Comparison of ENCODE assay signal across 29 cellular contexts in the genomic region with DNA sequence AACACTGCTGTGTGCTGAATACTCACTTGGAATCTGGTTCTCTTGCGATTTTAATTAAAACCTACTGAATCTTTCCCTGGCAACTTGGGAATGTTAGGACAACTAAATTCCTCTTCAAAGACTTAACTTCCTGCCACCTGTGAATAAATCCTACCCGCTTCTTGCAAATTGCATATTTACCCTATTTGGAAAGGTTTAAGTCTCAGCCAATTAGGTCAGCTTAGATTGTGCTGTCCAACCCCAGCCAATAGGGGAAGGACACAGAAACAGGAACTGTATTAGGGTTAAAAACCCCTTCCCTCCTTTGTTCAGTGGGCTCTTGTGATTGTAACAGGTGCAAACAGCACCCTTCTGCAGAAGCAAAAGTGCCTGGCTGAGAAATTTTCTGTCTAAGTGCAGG.
"Had no signal": no experiment of that assay in that cellular context is flagged by ENCODE, and none has a peak within 500 bp of the region (broad histone marks: within the 10 kb centered on the region; RNA-seq: fewer than 3 reads in every experiment).

No MANE protein-coding gene starts in this region.

- H3K4me2 ChIP-seq: smooth muscle cell had no signal

- H3K9ac ChIP-seq: parathyroid adenoma had no signal

- H3K4me1 Mint-ChIP-seq: immature natural killer cell; naive thymus-derived CD8-positive, alpha-beta T cell; neural crest cell; stimulated activated memory B cell treated with anti-CD40 and anti-IgM and Interleukin-4, amounts not matched to agents 10 μg/mL and 1 μg/mL and 100 μg/mL, for 72 hours; stimulated activated naive CD8-positive, alpha-beta T cell treated with anti-CD3 and anti-CD28 coated beads, Interleukin-15, amount 100 ng/mL, for 72 hours had no signal

- H3K4me3 ChIP-seq: left lung, lower lobe of right lung, psoas muscle, right atrium auricular region, right lobe of liver, smooth muscle cell, tibial nerve, uterus had no signal

- H3K79me2 ChIP-seq: parathyroid adenoma had no signal

- H3K27ac Mint-ChIP-seq: immature natural killer cell; naive thymus-derived CD8-positive, alpha-beta T cell; stimulated activated memory B cell treated with anti-CD40 and anti-IgM and Interleukin-4, amounts not matched to agents 10 μg/mL and 1 μg/mL and 100 μg/mL, for 72 hours; stimulated activated naive CD8-positive, alpha-beta T cell treated with anti-CD3 and anti-CD28 coated beads, Interleukin-15, amount 100 ng/mL, for 72 hours; type B pancreatic cell had no signal

- H3K36me3 Mint-ChIP-seq: immature natural killer cell; stimulated activated memory B cell treated with anti-CD40 and anti-IgM and Interleukin-4, amounts not matched to agents 10 μg/mL and 1 μg/mL and 100 μg/mL, for 72 hours; type B pancreatic cell had no signal

- H3K27me3 Mint-ChIP-seq: type B pancreatic cell had no signal

- H3K9me3 ChIP-seq: left lung, lower lobe of right lung, neutrophil, psoas muscle, right atrium auricular region, right lobe of liver, tibial nerve, uterus had no signal

- H3K27me3 ChIP-seq: left lung, right atrium auricular region, right lobe of liver, tibial nerve, uterus had no signal

- H3K27ac ChIP-seq: left lung, lower lobe of right lung, neutrophil, parathyroid adenoma, psoas muscle, right lobe of liver, tibial nerve had no signal

- H3K36me3 ChIP-seq: left lung, lower lobe of right lung, neutrophil, right atrium auricular region, right lobe of liver, tibial nerve, uterus had no signal

- DNase-seq: immature natural killer cell; kidney; left colon; left lung; lower lobe of right lung; mammary epithelial cell; mesenchymal stem cell; naive thymus-derived CD8-positive, alpha-beta T cell; occipital lobe; psoas muscle; right lobe of liver; stimulated activated CD4-positive, alpha-beta T cell treated with anti-CD3 and anti-CD28 coated beads, Interleukin-1b, Interleukin-23, amount 100 ng/mL, for 48 hours; stimulated activated CD4-positive, alpha-beta T cell treated with anti-CD3 and anti-CD28 coated beads, Interleukin-2, amount 100 ng/mL, for 48 hours; stimulated activated CD4-positive, alpha-beta T cell treated with anti-CD3 and anti-CD28 coated beads, Interleukin-4, amount 100 ng/mL, for 4 hours; stimulated activated CD8-positive, alpha-beta memory T cell treated with anti-CD3 and anti-CD28 coated beads, Interleukin-4, amount 100 ng/mL, for 48 hours; stimulated activated naive CD4-positive, alpha-beta T cell treated with Interleukin-2 at 50 U/mL for 16 hours; stimulated activated naive CD8-positive, alpha-beta T cell treated with anti-CD3 and anti-CD28 coated beads, Interleukin-15, amount 100 ng/mL, for 72 hours; substantia nigra; uterus had no signal

- H2AFZ ChIP-seq: parathyroid adenoma had no signal

- FAIRE-seq: islet of Langerhans, kidney had no signal

- H3K4me1 ChIP-seq: left lung, lower lobe of right lung, parathyroid adenoma, psoas muscle, right atrium auricular region, right lobe of liver had no signal

- H3K4me3 Mint-ChIP-seq: immature natural killer cell; naive thymus-derived CD8-positive, alpha-beta T cell; nephron; neural crest cell; stimulated activated memory B cell treated with anti-CD40 and anti-IgM and Interleukin-4, amounts not matched to agents 10 μg/mL and 1 μg/mL and 100 μg/mL, for 72 hours; stimulated activated naive CD8-positive, alpha-beta T cell treated with anti-CD3 and anti-CD28 coated beads, Interleukin-15, amount 100 ng/mL, for 72 hours; type B pancreatic cell had no signal
